In genomic region chr5:72955143-72955767, GRCh38 we compare ENCODE assay signal across 8 cellular contexts. TPM values are rescaled to one million over a fixed set of nuclear protein-coding genes. Genes with fewer than 3 reads are reported as not detected.
A peak's percentile ranks its signal among the peaks of the same experiment; 100 is the strongest.
DNase-seq lines count a peak whose midpoint lies in the region; ATAC-seq, FAIRE-seq and TF ChIP-seq lines count a peak whose summit lies in the region.

No MANE protein-coding gene starts in this region.

- H3K27me3 ChIP-seq in GM23338 (ENCODE audit: insufficient read depth) (peaks cover 8% of the 10 kb centered on the region; the same call in 1 of the 2 replicates), lower lobe of right lung (ENCODE audit: low read depth) (no peaks in the 10 kb centered on the region), thoracic aorta (replicated peaks; ENCODE audit: insufficient read depth) (no peaks in the 10 kb centered on the region)

- H3K27ac ChIP-seq in GM23338 (ENCODE audit: low read depth) (peak overlapping the region; percentile 92), lower lobe of right lung (peak overlapping the region; percentile 98), thoracic aorta (peak overlapping the region; percentile 96 to 98)

- H3K4me3 Mint-ChIP-seq in GM23338 (peak overlapping the region; percentile 86), chondrocyte (ENCODE audit: unreplicated experiment) (peak overlapping the region; percentile 86)

- no peaks in the 10 kb centered on the region for H3F3A ChIP-seq in GM23338 (replicated peaks; ENCODE audit: low read depth)

- no peaks in the 10 kb centered on the region for H3K9me3 Mint-ChIP-seq in GM23338
- no peaks in the 10 kb centered on the region for H3K9me3 Mint-ChIP-seq in chondrocyte (ENCODE audit: low read depth)

- peak overlapping the region; percentile 70 for H3K4me3 ChIP-seq in GM23338
- peak overlapping the region; percentile 76 for H3K4me3 ChIP-seq in lower lobe of right lung
- H3K4me3 ChIP-seq in thoracic aorta, result peak overlapping the region; percentile 87

- H3K4me1 ChIP-seq in GM23338 (ENCODE audit: insufficient read depth) (peaks cover 18% of the 10 kb centered on the region), lower lobe of right lung (peaks cover 63% of the 10 kb centered on the region), thoracic aorta (ENCODE audit: control insufficient read depth in 1 of 2, low read depth in 2 of 2) (peaks cover 27 to 51% of the 10 kb centered on the region in 2 donors)

- H3K36me3 Mint-ChIP-seq in GM23338 (ENCODE audit: low read depth) (no peaks in the 10 kb centered on the region; the same call in 2 of the 3 replicates), chondrocyte (ENCODE audit: low read depth) (no peaks in the 10 kb centered on the region)

- TF ChIP-seq CTCF in GM23338 (conservative IDR thresholded peaks at IDR 0.05; ENCODE audit: low read depth in 2 of 2) (no peak), chondrocyte (IDR thresholded peaks at IDR 0.05) (no peak), lower lobe of right lung (IDR thresholded peaks at IDR 0.05) (no peak), thoracic aorta (IDR thresholded peaks at IDR 0.05) (no peak)

- FAIRE-seq in GM12892 (lab: Jason Lieb, UNC), result peak; percentile 63

- H3K36me3 ChIP-seq in GM23338 (ENCODE audit: insufficient read depth) (no peaks in the 10 kb centered on the region), lower lobe of right lung (peaks cover 3% of the 10 kb centered on the region), thoracic aorta (no peaks in the 10 kb centered on the region)

- H2AFZ ChIP-seq in GM23338, result peak overlapping the region; percentile 72

- H3K9me2 ChIP-seq in GM23338 (ENCODE audit: insufficient read depth), result no peaks in the 10 kb centered on the region; the same call in 1 of the 2 replicates

- DNase-seq in GM12892 (ENCODE audit: insufficient read length) (peak; percentile 19), GM23338 (ENCODE audit: low spot score) (peak; percentile 78), M059J (ENCODE audit: low read depth) (peak; percentile 81), chondrocyte (ENCODE audit: low spot score) (peak; percentile 86), lower lobe of right lung (peak; percentile 92), thoracic aorta (ENCODE audit: low spot score) (no peak), NCI-H1436 treated with DMSO at 0.1 percent for 48 hours (lab: John Stamatoyannopoulos, UW) (no peak)
- DNase-seq in activated CD4-positive, CD25-positive, alpha-beta regulatory T cell treated with anti-CD3 and anti-CD28 coated beads, Interleukin-2, amount 50 U/mL, for 72 hours, result no peak

- peak overlapping the region; percentile 83 for H3K4me2 ChIP-seq in GM23338

- no peak for TF ChIP-seq POLR2A in GM12892 (IDR thresholded peaks at IDR 0.05; ENCODE audit: low read depth, low read length)

- H3K79me2 ChIP-seq in GM23338 (replicated peaks; ENCODE audit: insufficient read depth), result peaks cover 29% of the 10 kb centered on the region

- intact Hi-C loops in lower lobe of right lung (cut with DNase I), result no loop called here

- H3K9me3 ChIP-seq in lower lobe of right lung (no peaks in the 10 kb centered on the region), thoracic aorta (no peaks in the 10 kb centered on the region)

- ATAC-seq in GM23338 (peak; percentile 75), lower lobe of right lung (peak; percentile 70 to 86), thoracic aorta (ENCODE audit: insufficient number of reproducible peaks, low FRiP score, low read depth) (peak; percentile 21)

- H3K4me1 Mint-ChIP-seq in GM23338 (peaks cover 18% of the 10 kb centered on the region), chondrocyte (ENCODE audit: low read depth) (peaks cover 55% of the 10 kb centered on the region)

- no peaks in the 10 kb centered on the region for H4K20me1 ChIP-seq in GM23338 (replicated peaks; ENCODE audit: insufficient read depth)

- H3K27ac Mint-ChIP-seq in GM23338 (peak overlapping the region; percentile 91), chondrocyte (ENCODE audit: unreplicated experiment) (peak overlapping the region; percentile 99)

- H3K27me3 Mint-ChIP-seq in GM23338 (ENCODE audit: insufficient read depth, low read depth, poor library complexity), result peaks cover 6% of the 10 kb centered on the region
- H3K27me3 Mint-ChIP-seq in chondrocyte (ENCODE audit: low read depth), result no peaks in the 10 kb centered on the region

TF ChIP-seq in GM23338, 12 proteins besides CTCF, POLR2A, EP300 and RAD21 (continues in another document):
- no peak for TF ChIP-seq ZNF331 (CRISPR knock-in tag; IDR thresholded peaks at IDR 0.05; ENCODE audit: low read depth)
- no peak for TF ChIP-seq EZH2phosphoT487 (IDR thresholded peaks at IDR 0.05; ENCODE audit: unreplicated experiment)
- no peak for TF ChIP-seq ETS1 (IDR thresholded peaks at IDR 0.05)
- no peak for TF ChIP-seq JUNB (IDR thresholded peaks at IDR 0.05; ENCODE audit: unreplicated experiment)
- no peak for TF ChIP-seq NANOG (IDR thresholded peaks at IDR 0.05; ENCODE audit: borderline replicate concordance)
- no peak for TF ChIP-seq ZNF462 (CRISPR knock-in tag; IDR thresholded peaks at IDR 0.05)
- no peak for TF ChIP-seq ZNF114 (CRISPR knock-in tag; IDR thresholded peaks at IDR 0.05)
- TF ChIP-seq POLR2AphosphoS5 (IDR thresholded peaks at IDR 0.05; ENCODE audit: low read depth), result no peak
- TF ChIP-seq EZH2 (IDR thresholded peaks at IDR 0.05; ENCODE audit: low read depth, unreplicated experiment), result no peak

RNA-seq across cellular contexts. Expression of gene FCHO2, which starts 0.6 kb away (rescaled TPM):
- 1.2 TPM for polyA plus RNA-seq in GM12892 (2012; ENCODE audit: missing spikeins)
- total RNA-seq in GM23338 (2014; rRNA removed; shearing (Covaris generic)), result 8.4 and 10.9 TPM in 2 replicates
- polyA plus RNA-seq in GM23338 (2016; fragmentation: Nextera tagmentation; extraction: Ambion mirVana), result 6.4 and 10.1 TPM in 2 replicates
- total RNA-seq in M059J (2014; rRNA removed; shearing (Covaris generic)), result 5.4 and 7.4 TPM in 2 replicates
- total RNA-seq in chondrocyte, result 22.4 to 24.8 TPM (median 22.5 TPM) in 3 replicates
- total RNA-seq in lower lobe of right lung, result 89.9 TPM
- 10 to 100 TPM; 34.4 to 38.2 TPM for total RNA-seq in thoracic aorta

Comparison
In these comparisons a context has a peak if more than half of its experiments do, and no peak if none do; other contexts are left out.
1. DNase-seq: peak in GM12892 (single experiment), GM23338 (single experiment), M059J (single experiment), chondrocyte (single experiment) and lower lobe of right lung (single experiment); none in thoracic aorta (single experiment), activated CD4-positive, CD25-positive, alpha-beta regulatory T cell treated with anti-CD3 and anti-CD28 coated beads, Interleukin-2, amount 50 U/mL, for 72 hours (single experiment) and NCI-H1436 treated with DMSO at 0.1 percent for 48 hours (single experiment).
2. ATAC-seq: peak in every context shown above with its lines; median percentile 78 in lower lobe of right lung; 75 in GM23338; 21 in thoracic aorta.
3. Peak in every context shown above with its lines, with median percentiles within 50 percentile points of each other: H3K27ac ChIP-seq and H3K4me3 ChIP-seq.